In genomic region chr5:28914302-28914701, GRCh38 we compare ENCODE assay signal across 18 cellular contexts.
A peak's percentile ranks its signal among the peaks of the same experiment; 100 is the strongest.
DNase-seq lines count a peak whose midpoint lies in the region; ATAC-seq and TF ChIP-seq lines count a peak whose summit lies in the region.
"Had no signal": no experiment of that assay in that cellular context is flagged by ENCODE, and none has a peak within 500 bp of the region (broad histone marks: within the 10 kb centered on the region; RNA-seq: fewer than 3 reads in every experiment).

No MANE protein-coding gene starts in this region.

- H3K9me3 ChIP-seq in SK-N-MC (ENCODE audit: low read depth, low read length) (no peaks in the 10 kb centered on the region; the same call in 1 of the 2 replicates), neuronal stem cell (replicated peaks in 1 of 2; ENCODE audit: control insufficient read depth in 2 of 2, insufficient read depth in 1 of 2, low read depth in 1 of 2, low read length in 2 of 2) (no peaks in the 10 kb centered on the region)
- H3K9me3 ChIP-seq: Peyer's patch had no signal

- no peak overlapping the region for H2AFZ ChIP-seq in neuronal stem cell (ENCODE audit: low read length)

- no peak overlapping the region for H3K4me3 Mint-ChIP-seq in activated T-helper 1 cell treated with anti-CD3 and anti-CD28 coated beads, Interleukin-12 subunit alpha, Interleukin-12 subunit beta, Interleukin-2, Interleukin-4 antibody, amounts not matched to agents 30 ng/mL and 10 ng/mL and 1 ng/mL, durations not matched to agents 14 hours and 24 hours and 36 hours

- H4K8ac ChIP-seq in neuronal stem cell (ENCODE audit: low read depth, low read length): no peak overlapping the region

- no peaks in the 10 kb centered on the region for H3K79me1 ChIP-seq in neuronal stem cell (ENCODE audit: low read depth, low read length)

- no peak overlapping the region for H3K27ac Mint-ChIP-seq in activated T-helper 1 cell treated with anti-CD3 and anti-CD28 coated beads, Interleukin-12 subunit alpha, Interleukin-12 subunit beta, Interleukin-2, Interleukin-4 antibody, amounts not matched to agents 30 ng/mL and 10 ng/mL and 1 ng/mL, durations not matched to agents 14 hours and 24 hours and 36 hours

- H4K91ac ChIP-seq in neuronal stem cell (ENCODE audit: low read depth, low read length, poor library complexity): no peak overlapping the region

- H2AK5ac ChIP-seq in neuronal stem cell (ENCODE audit: low read depth, low read length): no peak overlapping the region

- H3K4ac ChIP-seq in neuronal stem cell (ENCODE audit: low read length): no peak overlapping the region

- H3K36me3 ChIP-seq in SK-N-MC (ENCODE audit: insufficient read depth, low read length): no peaks in the 10 kb centered on the region
- H3K36me3 ChIP-seq in neuronal stem cell (replicated peaks in 1 of 2; ENCODE audit: control insufficient read depth in 2 of 2, insufficient read depth in 2 of 2, low read length in 2 of 2): no peaks in the 10 kb centered on the region
- H3K36me3 ChIP-seq: Peyer's patch had no signal

- no peak for ATAC-seq in GM18517 (IDR thresholded peaks at IDR 0.05; ENCODE audit: unreplicated experiment)
- ATAC-seq: GM12878, Right ventricle myocardium inferior, SK-N-SH treated with all-trans-retinoic acid at 6 μM for 48 hours had no signal

- no peaks in the 10 kb centered on the region for H3K36me3 Mint-ChIP-seq in activated T-helper 1 cell treated with anti-CD3 and anti-CD28 coated beads, Interleukin-12 subunit alpha, Interleukin-12 subunit beta, Interleukin-2, Interleukin-4 antibody, amounts not matched to agents 30 ng/mL and 10 ng/mL and 1 ng/mL, durations not matched to agents 14 hours and 24 hours and 36 hours (ENCODE audit: low read depth)

- H3K27me3 Mint-ChIP-seq in activated T-helper 1 cell treated with anti-CD3 and anti-CD28 coated beads, Interleukin-12 subunit alpha, Interleukin-12 subunit beta, Interleukin-2, Interleukin-4 antibody, amounts not matched to agents 30 ng/mL and 10 ng/mL and 1 ng/mL, durations not matched to agents 14 hours and 24 hours and 36 hours (ENCODE audit: insufficient read depth): no peaks in the 10 kb centered on the region

- H3K14ac ChIP-seq in neuronal stem cell (ENCODE audit: low read length): no peak overlapping the region

- H2BK12ac ChIP-seq in neuronal stem cell (ENCODE audit: low read length): no peak overlapping the region

- TF ChIP-seq CTCF in foreskin fibroblast (IDR thresholded peaks at IDR 0.05; ENCODE audit: low read depth, low read length): no peak

- H3K27me3 ChIP-seq in neuronal stem cell (ENCODE audit: control insufficient read depth in 3 of 3, insufficient read depth in 3 of 3, low read depth in 1 of 3, low read length in 3 of 3): no peaks in the 10 kb centered on the region
- H3K27me3 ChIP-seq: Peyer's patch had no signal

- H3K4me1 ChIP-seq in neuronal stem cell (ENCODE audit: control insufficient read depth in 2 of 2, insufficient read depth in 1 of 2, low read depth in 1 of 2, low read length in 2 of 2): peaks cover 0 to 2% of the 10 kb centered on the region in 2 donors
- H3K4me1 ChIP-seq: Peyer's patch had no signal

- DNase-seq in DMS53 (lab: John Stamatoyannopoulos, UW) (peak; percentile 86), NCI-H1930 (lab: John Stamatoyannopoulos, UW) (peak; percentile 84 to 89), NCI-H510A treated with DMSO at 0.1 percent for 48 hours (lab: John Stamatoyannopoulos, UW) (peak; percentile 65), SK-N-MC (ENCODE audit: low read depth, low spot score) (no peak), foreskin fibroblast (no peak), neuronal stem cell (ENCODE audit: low spot score) (no peak)
- no peak for DNase-seq in activated T-helper 1 cell treated with anti-CD3 and anti-CD28 coated beads, Interleukin-12 subunit alpha, Interleukin-12 subunit beta, Interleukin-2, Interleukin-4 antibody, amounts not matched to agents 30 ng/mL and 10 ng/mL and 1 ng/mL, durations not matched to agents 14 hours and 24 hours and 36 hours (ENCODE audit: low spot score)
- DNase-seq: ACHN, DMS79 treated with DMSO at 0.1 percent for 48 hours, NCI-H1048, NCI-H2029 treated with DMSO at 0.1 percent for 48 hours, NCI-H226, Peyer's patch, T-helper 1 cell had no signal

- H2BK5ac ChIP-seq in neuronal stem cell (ENCODE audit: low read length): no peak overlapping the region

- no peaks in the 10 kb centered on the region for H3K4me1 Mint-ChIP-seq in activated T-helper 1 cell treated with anti-CD3 and anti-CD28 coated beads, Interleukin-12 subunit alpha, Interleukin-12 subunit beta, Interleukin-2, Interleukin-4 antibody, amounts not matched to agents 30 ng/mL and 10 ng/mL and 1 ng/mL, durations not matched to agents 14 hours and 24 hours and 36 hours (ENCODE audit: low read depth)

- intact Hi-C loops in activated T-helper 1 cell treated with anti-CD3 and anti-CD28 coated beads, Interleukin-12 subunit alpha, Interleukin-12 subunit beta, Interleukin-2, Interleukin-4 antibody, amounts not matched to agents 30 ng/mL and 10 ng/mL and 1 ng/mL, durations not matched to agents 14 hours and 24 hours and 36 hours (cut with micrococcal nuclease): no loop called here

- H3K4me2 ChIP-seq in neuronal stem cell (ENCODE audit: insufficient read depth, low read length, poor library complexity, severe bottlenecking): no peak overlapping the region

- H3K4me3 ChIP-seq in SK-N-MC (no peak overlapping the region), foreskin fibroblast (ENCODE audit: low read depth in 1 of 2, low read length in 2 of 2) (no peak overlapping the region), neuronal stem cell (ENCODE audit: low read length in 2 of 2) (no peak overlapping the region)
- H3K4me3 ChIP-seq: GM12878, Peyer's patch had no signal

- H3K23ac ChIP-seq in neuronal stem cell (ENCODE audit: low read depth, low read length, poor library complexity): no peak overlapping the region

- H3K9ac ChIP-seq in SK-N-MC (ENCODE audit: insufficient read length) (no peak overlapping the region), neuronal stem cell (ENCODE audit: low read depth, low read length, poor library complexity) (no peak overlapping the region)

- H2BK120ac ChIP-seq in neuronal stem cell (ENCODE audit: low read depth, low read length): no peak overlapping the region

- H3K18ac ChIP-seq in neuronal stem cell (ENCODE audit: low read length): no peak overlapping the region

- H3K27ac ChIP-seq in SK-N-MC (0 out of 2 replicates have a peak overlapping the region, but pooled peaks have one; percentile 45), neuronal stem cell (replicated peaks; ENCODE audit: low read length) (no peak overlapping the region)
- H3K27ac ChIP-seq: Peyer's patch had no signal

- H3K9me3 Mint-ChIP-seq in activated T-helper 1 cell treated with anti-CD3 and anti-CD28 coated beads, Interleukin-12 subunit alpha, Interleukin-12 subunit beta, Interleukin-2, Interleukin-4 antibody, amounts not matched to agents 30 ng/mL and 10 ng/mL and 1 ng/mL, durations not matched to agents 14 hours and 24 hours and 36 hours: peaks cover 2% of the 10 kb centered on the region

- WGBS in neuronal stem cell (ENCODE audit: extremely low coverage in 2 of 2, insufficient read length in 2 of 2, insufficient replicate concordance in 1 of 2), 2 donors: no CpG with 5 or more reads among the region's 2 CpGs

- no peak overlapping the region for H2BK15ac ChIP-seq in neuronal stem cell (ENCODE audit: low read length)

Comparison
In these comparisons a context has a peak if more than half of its experiments do, and no peak if none do; other contexts are left out.
1. DNase-seq: peak in DMS53 (single experiment), NCI-H1930 (2 of 2) and NCI-H510A treated with DMSO at 0.1 percent for 48 hours (single experiment); none in SK-N-MC (single experiment), activated T-helper 1 cell treated with anti-CD3 and anti-CD28 coated beads, Interleukin-12 subunit alpha, Interleukin-12 subunit beta, Interleukin-2, Interleukin-4 antibody, amounts not matched to agents 30 ng/mL and 10 ng/mL and 1 ng/mL, durations not matched to agents 14 hours and 24 hours and 36 hours (single experiment), foreskin fibroblast (0 of 2) and neuronal stem cell (single experiment).